ENCODE assay signal across 11 cellular contexts in genomic region chr7:24898691-24899090, GRCh38.
DNase-seq lines count a peak whose midpoint lies in the region; ATAC-seq lines count a peak whose summit lies in the region.
"Had no signal": no experiment of that assay in that cellular context is flagged by ENCODE, and none has a peak within 500 bp of the region (broad histone marks: within the 10 kb centered on the region; RNA-seq: fewer than 3 reads in every experiment).

No MANE protein-coding gene starts in this region.

- H3K9me3 Mint-ChIP-seq in activated naive CD8-positive, alpha-beta T cell (ENCODE audit: low read depth): no peaks in the 10 kb centered on the region

- H3K27me3 Mint-ChIP-seq in activated naive CD8-positive, alpha-beta T cell: no peaks in the 10 kb centered on the region

- H3K27ac ChIP-seq in caudate nucleus (ENCODE audit: low read depth, low read length): no peak overlapping the region
- H3K27ac ChIP-seq: thoracic aorta had no signal

- ATAC-seq in GM18867 (IDR thresholded peaks at IDR 0.05; ENCODE audit: unreplicated experiment) (peak; percentile 50), HG03342 (IDR thresholded peaks at IDR 0.05; ENCODE audit: unreplicated experiment) (peak; percentile 43)
- ATAC-seq: sciatic nerve had no signal

- H3K27ac Mint-ChIP-seq in activated naive CD8-positive, alpha-beta T cell: peak overlapping the region; percentile 47

- DNase-seq in A172 (ENCODE audit: low spot score) (peak; percentile 88), medulla oblongata (ENCODE audit: extremely low spot score) (no peak), HPDE6-E6E7 (ENCODE audit: extremely low spot score) (no peak), caudate nucleus (lab: John Stamatoyannopoulos, UW) (no peak), NCI-H1436 (lab: John Stamatoyannopoulos, UW) (no peak)
- DNase-seq: cerebellar nuclear complex had no signal

- H3K4me3 Mint-ChIP-seq in activated naive CD8-positive, alpha-beta T cell: peak overlapping the region; percentile 33

- H3K4me1 Mint-ChIP-seq in activated naive CD8-positive, alpha-beta T cell (ENCODE audit: low read depth): peaks cover 49% of the 10 kb centered on the region

- H3K36me3 Mint-ChIP-seq in activated naive CD8-positive, alpha-beta T cell: peaks cover 6% of the 10 kb centered on the region
